In genomic region chr3:194212021-194212868, GRCh38 we compare ENCODE assay signal across 18 cellular contexts.
A peak's percentile ranks its signal among the peaks of the same experiment; 100 is the strongest.
DNase-seq lines count a peak whose midpoint lies in the region; ATAC-seq, FAIRE-seq and TF ChIP-seq lines count a peak whose summit lies in the region.
"Had no signal": no experiment of that assay in that cellular context is flagged by ENCODE, and none has a peak within 500 bp of the region (broad histone marks: within the 10 kb centered on the region; RNA-seq: fewer than 3 reads in every experiment).

No MANE protein-coding gene starts in this region.

- H4K91ac ChIP-seq in H1 (replicated peaks; ENCODE audit: insufficient read length, low read length): peak overlapping the region; percentile 77

- peaks cover 11% of the 10 kb centered on the region for H3F3A ChIP-seq in GM23338 (replicated peaks; ENCODE audit: low read depth)

- TF ChIP-seq CTCF in GM23338 (conservative IDR thresholded peaks at IDR 0.05; ENCODE audit: low read depth in 2 of 2) (no peak), H1 (IDR thresholded peaks at IDR 0.05; ENCODE audit: control extremely low read depth in 1 of 3, insufficient read depth in 1 of 3, low read depth in 1 of 3, low read length in 3 of 3) (no peak), neural crest cell (conservative IDR thresholded peaks at IDR 0.05) (no peak)

- H3K27ac Mint-ChIP-seq in GM23338 (peak overlapping the region; percentile 98), neural crest cell (ENCODE audit: unreplicated experiment) (peak overlapping the region; percentile 76)
- H3K27ac Mint-ChIP-seq: CD8-positive, alpha-beta T cell; T-cell had no signal

- H4K20me1 ChIP-seq in GM23338 (replicated peaks; ENCODE audit: insufficient read depth) (no peaks in the 10 kb centered on the region), H1 (replicated peaks in 1 of 2; ENCODE audit: control insufficient read depth in 1 of 2, insufficient read depth in 2 of 2, low read length in 2 of 2) (no peaks in the 10 kb centered on the region)

- TF ChIP-seq POLR2A in H1 (IDR thresholded peaks at IDR 0.05; ENCODE audit: control extremely low read depth in 1 of 2, low read depth in 2 of 2, low read length in 2 of 2): no peak

- CTCF ChIA-PET in H1 (lab: Charles Lee; ENCODE audit: partially characterized antibody): interaction anchor here (0.8 kb wide), 1 partner anchor 13 kb away, joined by 3 read pairs; no protein-coding TSS in a partner anchor

- H3K23ac ChIP-seq in H1 (ENCODE audit: insufficient read length): no peak overlapping the region

- POLR2A ChIA-PET in H1 (lab: Charles Lee; ENCODE audit: partially characterized antibody): interaction anchor here (0.6 to 1.8 kb wide), 6 partner anchors 9 to 589 kb away, joined by 3 to 5 read pairs (median 3); no protein-coding TSS in a partner anchor

- H2AFZ ChIP-seq in GM23338: no peak overlapping the region
- no peak overlapping the region for H2AFZ ChIP-seq in H1 (ENCODE audit: low read length)

- no peaks in the 10 kb centered on the region for H3K36me3 ChIP-seq in GM23338 (ENCODE audit: insufficient read depth)
- H3K36me3 ChIP-seq in H1 (ENCODE audit: control insufficient read depth in 2 of 4, insufficient read depth in 4 of 4, low read length in 3 of 4): no peaks in the 10 kb centered on the region
- no peaks in the 10 kb centered on the region for H3K36me3 ChIP-seq in effector memory CD4-positive, alpha-beta T cell (ENCODE audit: control insufficient read depth, insufficient read depth, low read length)
- H3K36me3 ChIP-seq: ovary had no signal

- peak; percentile 79 for ATAC-seq in GM23338
- ATAC-seq: CD8-positive, alpha-beta T cell; T-cell had no signal

- 0 out of 2 replicates have a peak overlapping the region, but pooled peaks have one; percentile 86 for H4K8ac ChIP-seq in H1 (ENCODE audit: extremely low read depth, insufficient read depth, low read length)

- H3K79me1 ChIP-seq in H1 (ENCODE audit: low read depth, low read length): no peaks in the 10 kb centered on the region

- peak overlapping the region; percentile 98 for H3K27ac ChIP-seq in GM23338 (ENCODE audit: low read depth)
- peak overlapping the region; percentile 68 for H3K27ac ChIP-seq in H1 (ENCODE audit: low read depth, low read length)
- no peak overlapping the region for H3K27ac ChIP-seq in effector memory CD4-positive, alpha-beta T cell (ENCODE audit: insufficient read depth, low read length, poor library complexity, severe bottlenecking)
- H3K27ac ChIP-seq: ovary had no signal

- peak overlapping the region; percentile 64 for H4K5ac ChIP-seq in H1 (ENCODE audit: insufficient read length, low read depth, low read length)

- H3K4me1 Mint-ChIP-seq in GM23338 (peaks cover 51% of the 10 kb centered on the region), neural crest cell (peaks cover 60% of the 10 kb centered on the region)
- H3K4me1 Mint-ChIP-seq: T-cell had no signal

- H3K14ac ChIP-seq in H1 (ENCODE audit: insufficient read length): no peak overlapping the region

- H3K4ac ChIP-seq in H1 (replicated peaks; ENCODE audit: insufficient read length, low read depth, low read length): no peak overlapping the region

- no peaks in the 10 kb centered on the region for H3K9me3 Mint-ChIP-seq in GM23338
- H3K9me3 Mint-ChIP-seq in neural crest cell: no peaks in the 10 kb centered on the region
- H3K9me3 Mint-ChIP-seq: CD8-positive, alpha-beta T cell; T-cell had no signal

- WGBS in H1 (ENCODE audit: extremely low coverage in 1 of 2, insufficient coverage in 1 of 2, insufficient read length in 1 of 2, insufficient replicate concordance in 2 of 2, low coverage in 1 of 2, low lambda C conversion rate in 2 of 2, missing lambda C conversion rate in 1 of 2), 2 experiments: 29% methylated on average over 14 of the region's 14 CpGs; no CpG with 5 or more reads in 1 of the 2 experiments

- H3K4me2 ChIP-seq in GM23338 (peak overlapping the region; percentile 69), H1 (ENCODE audit: insufficient read depth in 1 of 2, low read depth in 2 of 2, low read length in 2 of 2) (peak overlapping the region; percentile 48 to 51)

- peak overlapping the region; percentile 34; the same call in 1 of the 2 replicates for H3K4me3 ChIP-seq in GM23338
- peak overlapping the region in 3 of 4 experiments; percentile 14 to 40 (median 23); a peak in 5 of 8 replicates for H3K4me3 ChIP-seq in H1 (ENCODE audit: extremely low read depth in 1 of 4, insufficient read depth in 2 of 4, low read depth in 3 of 4, low read length in 4 of 4)
- no peak overlapping the region for H3K4me3 ChIP-seq in effector memory CD4-positive, alpha-beta T cell (ENCODE audit: insufficient read depth, low read depth, low read length, poor library complexity, severe bottlenecking)
- H3K4me3 ChIP-seq: ovary had no signal

- peak overlapping the region; percentile 99; the same call in 1 of the 2 replicates for H2BK5ac ChIP-seq in H1 (ENCODE audit: low read depth, low read length)

- H2BK12ac ChIP-seq in H1 (ENCODE audit: low read depth, low read length): peak overlapping the region; percentile 90

- H3K36me3 Mint-ChIP-seq in GM23338 (ENCODE audit: low read depth): no peaks in the 10 kb centered on the region
- H3K36me3 Mint-ChIP-seq in neural crest cell (ENCODE audit: low read depth): no peaks in the 10 kb centered on the region
- H3K36me3 Mint-ChIP-seq: CD8-positive, alpha-beta T cell; T-cell had no signal

- TF ChIP-seq EP300 in H1 (IDR thresholded peaks at IDR 0.05; ENCODE audit: borderline replicate concordance in 1 of 2, low read depth in 2 of 2, low read length in 2 of 2): no peak

- peak overlapping the region; percentile 66 for H2BK20ac ChIP-seq in H1 (ENCODE audit: low read length)

- H3K18ac ChIP-seq in H1 (ENCODE audit: extremely low read depth, low read length): peak overlapping the region; percentile 93

- no peaks in the 10 kb centered on the region for H3K27me3 ChIP-seq in GM23338 (ENCODE audit: insufficient read depth)
- no peaks in the 10 kb centered on the region for H3K27me3 ChIP-seq in H1 (replicated peaks in 1 of 4; ENCODE audit: control insufficient read depth in 3 of 4, extremely low read depth in 1 of 4, insufficient read depth in 3 of 4, low read length in 3 of 4)
- H3K27me3 ChIP-seq in effector memory CD4-positive, alpha-beta T cell (replicated peaks; ENCODE audit: control insufficient read depth, insufficient read depth, low read length, poor library complexity, severe bottlenecking): no peaks in the 10 kb centered on the region
- H3K27me3 ChIP-seq: ovary had no signal

- H3K56ac ChIP-seq in H1 (replicated peaks; ENCODE audit: insufficient read length, low read depth, low read length): no peak overlapping the region

- peak overlapping the region; percentile 87 for H2BK120ac ChIP-seq in H1 (replicated peaks; ENCODE audit: low read depth, low read length)

- H3K9ac ChIP-seq in H1 (replicated peaks in 1 of 4; ENCODE audit: extremely low read depth in 1 of 4, low read depth in 3 of 4, low read length in 3 of 4): peak overlapping the region in 3 of 4 experiments; percentile 15 to 45 (median 15); a peak in 2 of 7 replicates

- FAIRE-seq in H1 (lab: Jason Lieb, UNC): no peak

- peak in 1 of 2 experiments; percentile 2; a peak in 1 of 4 replicates for TF ChIP-seq RAD21 in H1 (IDR thresholded peaks at IDR 0.05 in 1 of 2, conservative IDR thresholded peaks at IDR 0.05 in 1 of 2; ENCODE audit: low read depth in 2 of 2, low read length in 2 of 2)

- H3K4me3 Mint-ChIP-seq in GM23338: peak overlapping the region; percentile 55
- peak overlapping the region; percentile 47 for H3K4me3 Mint-ChIP-seq in neural crest cell
- H3K4me3 Mint-ChIP-seq: CD8-positive, alpha-beta T cell; T-cell had no signal

- H2BK15ac ChIP-seq in H1 (ENCODE audit: low read length): no peak overlapping the region

- no peaks in the 10 kb centered on the region for H3K79me2 ChIP-seq in GM23338 (replicated peaks; ENCODE audit: insufficient read depth)
- H3K79me2 ChIP-seq in H1 (ENCODE audit: control insufficient read depth in 1 of 2, insufficient read depth in 2 of 2, low read length in 2 of 2): no peaks in the 10 kb centered on the region

- no peaks in the 10 kb centered on the region for H3K9me2 ChIP-seq in GM23338 (ENCODE audit: insufficient read depth)

- DNase-seq in GM23338 (ENCODE audit: low spot score): peak; percentile 57
- peak; percentile 50 for DNase-seq in NCI-H69 (lab: John Stamatoyannopoulos, UW)
- DNase-seq in H1 (ENCODE audit: low read depth in 1 of 2, low spot score in 2 of 2): peak in 1 of 2 experiments; percentile 61
- DNase-seq in neural crest cell (ENCODE audit: low read depth, low spot score): peak; percentile 42
- DNase-seq in DMS53 (lab: John Stamatoyannopoulos, UW): no peak
- no peak for DNase-seq in HPDE6-E6E7 (ENCODE audit: extremely low spot score)
- no peak for DNase-seq in NCI-H345 (lab: John Stamatoyannopoulos, UW)
- DNase-seq in effector memory CD4-positive, alpha-beta T cell: no peak
- DNase-seq: activated naive CD4-positive, alpha-beta T cell treated with Interleukin-2 at 50 U/mL for 16 hours; activated T-cell treated with anti-CD3 and anti-CD28 coated beads for 4 hours; anterior cingulate cortex; CD8-positive, alpha-beta T cell; hippocampal formation; Kasumi-1; NCI-H1105; ovary; stimulated activated CD4-positive, alpha-beta T cell treated with anti-CD3 and anti-CD28 coated beads, Interleukin-4, amount 100 ng/mL, for 1 hour; T-cell had no signal

- H3K27me3 Mint-ChIP-seq in GM23338 (ENCODE audit: insufficient read depth, low read depth, poor library complexity) (peaks cover 4% of the 10 kb centered on the region), neural crest cell (ENCODE audit: low read depth) (peaks cover 29% of the 10 kb centered on the region)

- H3K9me3 ChIP-seq in H1 (ENCODE audit: insufficient read depth in 2 of 2, low read depth in 1 of 2, low read length in 1 of 2): no peaks in the 10 kb centered on the region
- H3K9me3 ChIP-seq in effector memory CD4-positive, alpha-beta T cell (ENCODE audit: control insufficient read depth, low read length): no peaks in the 10 kb centered on the region
- H3K9me3 ChIP-seq: ovary had no signal

- peaks cover 31% of the 10 kb centered on the region for H3K4me1 ChIP-seq in GM23338 (ENCODE audit: insufficient read depth)
- peaks cover 9 to 26% (median 20%) of the 10 kb centered on the region in 4 experiments for H3K4me1 ChIP-seq in H1 (replicated peaks in 1 of 4; ENCODE audit: control insufficient read depth in 3 of 4, insufficient read depth in 4 of 4, low read length in 3 of 4)
- no peaks in the 10 kb centered on the region for H3K4me1 ChIP-seq in effector memory CD4-positive, alpha-beta T cell (ENCODE audit: control insufficient read depth, insufficient read depth, low read length, poor library complexity, severe bottlenecking)

- H2AK5ac ChIP-seq in H1 (ENCODE audit: low read depth, low read length): peak overlapping the region; percentile 96; the same call in 1 of the 2 replicates

- H3K23me2 ChIP-seq in H1 (ENCODE audit: low read depth, low read length): peaks cover 6% of the 10 kb centered on the region; the same call in 1 of the 2 replicates

TF ChIP-seq in GM23338, 12 proteins besides CTCF, POLR2A, EP300 and RAD21 (continues in another document):
- TF ChIP-seq STAT1 (IDR thresholded peaks at IDR 0.05; ENCODE audit: unreplicated experiment): no peak
- TF ChIP-seq CREB1 (CRISPR knock-in tag; IDR thresholded peaks at IDR 0.05; ENCODE audit: low read depth): no peak

TF ChIP-seq in H1, 55 proteins besides CTCF, POLR2A, EP300 and RAD21 (continues in another document):
- TF ChIP-seq BACH1 (IDR thresholded peaks at IDR 0.05; ENCODE audit: low read length): no peak
- no peak for TF ChIP-seq SP2 (IDR thresholded peaks at IDR 0.05; ENCODE audit: low read length)

Comparison
In these comparisons a context has a peak if more than half of its experiments do, and no peak if none do; other contexts are left out.
1. DNase-seq: peak in GM23338 (single experiment), NCI-H69 (single experiment) and neural crest cell (single experiment); none in DMS53 (single experiment), HPDE6-E6E7 (single experiment), NCI-H345 (single experiment) and effector memory CD4-positive, alpha-beta T cell (0 of 3).